ENCODE assay signal across 1 cellular context in the genomic region with DNA sequence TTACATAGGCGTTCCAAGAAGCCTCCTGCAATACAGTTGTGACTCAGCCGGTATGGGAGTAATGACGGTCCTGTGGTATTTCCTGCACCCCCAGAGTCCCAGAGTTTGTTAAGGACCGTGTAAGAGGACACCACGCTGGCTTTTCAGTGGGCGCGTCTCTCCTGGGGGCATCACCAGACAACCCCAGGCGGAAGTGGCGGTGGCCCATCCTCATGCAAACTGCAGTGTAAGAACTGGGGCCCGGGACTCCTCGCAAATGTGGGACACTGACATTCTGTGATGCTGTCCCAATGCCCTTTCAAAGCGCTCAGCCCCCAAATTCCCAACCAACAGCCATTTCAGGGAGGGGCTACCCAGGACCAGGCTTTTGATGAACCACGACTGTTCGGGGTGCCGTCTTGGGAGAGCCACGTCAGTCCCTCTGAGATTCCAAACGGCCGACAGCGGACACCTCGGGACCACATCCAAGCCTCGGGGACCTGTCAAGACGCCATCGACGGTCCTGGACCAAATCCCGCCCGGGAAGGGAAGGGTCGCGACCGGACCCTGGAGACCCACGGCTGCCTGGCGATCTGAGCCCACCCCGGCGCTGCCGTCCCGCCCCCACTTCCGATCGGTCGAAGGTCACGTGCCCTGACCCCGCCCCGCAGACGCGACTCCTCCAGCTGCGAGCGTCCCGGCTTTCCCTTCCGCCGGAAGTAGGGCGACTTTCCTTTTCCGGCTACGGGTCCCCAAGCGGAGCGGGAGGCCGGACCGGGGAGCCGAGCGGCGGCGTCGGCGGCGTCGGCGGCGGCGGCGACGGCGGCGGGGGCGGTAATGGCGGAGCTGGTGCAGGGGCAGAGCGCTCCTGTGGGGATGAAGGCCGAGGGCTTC.
A peak's percentile ranks its signal among the peaks of the same experiment; 100 is the strongest.
TF ChIP-seq lines count a peak whose summit lies in the region.

A gene with protein sequence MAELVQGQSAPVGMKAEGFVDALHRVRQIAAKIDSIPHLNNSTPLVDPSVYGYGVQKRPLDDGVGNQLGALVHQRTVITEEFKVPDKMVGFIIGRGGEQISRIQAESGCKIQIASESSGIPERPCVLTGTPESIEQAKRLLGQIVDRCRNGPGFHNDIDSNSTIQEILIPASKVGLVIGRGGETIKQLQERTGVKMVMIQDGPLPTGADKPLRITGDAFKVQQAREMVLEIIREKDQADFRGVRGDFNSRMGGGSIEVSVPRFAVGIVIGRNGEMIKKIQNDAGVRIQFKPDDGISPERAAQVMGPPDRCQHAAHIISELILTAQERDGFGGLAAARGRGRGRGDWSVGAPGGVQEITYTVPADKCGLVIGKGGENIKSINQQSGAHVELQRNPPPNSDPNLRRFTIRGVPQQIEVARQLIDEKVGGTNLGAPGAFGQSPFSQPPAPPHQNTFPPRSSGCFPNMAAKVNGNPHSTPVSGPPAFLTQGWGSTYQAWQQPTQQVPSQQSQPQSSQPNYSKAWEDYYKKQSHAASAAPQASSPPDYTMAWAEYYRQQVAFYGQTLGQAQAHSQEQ (plus strand): TSS at position 713 of the 873 bp plus-strand sequence. CDS start 104 bp downstream, at position 817.

TF ChIP-seq in HepG2, 621 proteins besides CTCF, POLR2A, EP300 and RAD21 (continued from another document and continues in another):
- peak; percentile 44 for TF ChIP-seq ZEB1 (IDR thresholded peaks at IDR 0.05; ENCODE audit: insufficient replicate concordance, low read depth)
- TF ChIP-seq, protein P1, sequence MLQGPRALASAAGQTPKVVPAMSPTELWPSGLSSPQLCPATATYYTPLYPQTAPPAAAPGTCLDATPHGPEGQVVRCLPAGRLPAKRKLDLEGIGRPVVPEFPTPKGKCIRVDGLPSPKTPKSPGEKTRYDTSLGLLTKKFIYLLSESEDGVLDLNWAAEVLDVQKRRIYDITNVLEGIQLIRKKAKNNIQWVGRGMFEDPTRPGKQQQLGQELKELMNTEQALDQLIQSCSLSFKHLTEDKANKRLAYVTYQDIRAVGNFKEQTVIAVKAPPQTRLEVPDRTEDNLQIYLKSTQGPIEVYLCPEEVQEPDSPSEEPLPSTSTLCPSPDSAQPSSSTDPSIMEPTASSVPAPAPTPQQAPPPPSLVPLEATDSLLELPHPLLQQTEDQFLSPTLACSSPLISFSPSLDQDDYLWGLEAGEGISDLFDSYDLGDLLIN (CRISPR knock-in tag; IDR thresholded peaks at IDR 0.05; ENCODE audit: borderline replicate concordance) = no peak
- no peak for TF ChIP-seq SMARCC2 (IDR thresholded peaks at IDR 0.05)
- TF ChIP-seq, protein P2, sequence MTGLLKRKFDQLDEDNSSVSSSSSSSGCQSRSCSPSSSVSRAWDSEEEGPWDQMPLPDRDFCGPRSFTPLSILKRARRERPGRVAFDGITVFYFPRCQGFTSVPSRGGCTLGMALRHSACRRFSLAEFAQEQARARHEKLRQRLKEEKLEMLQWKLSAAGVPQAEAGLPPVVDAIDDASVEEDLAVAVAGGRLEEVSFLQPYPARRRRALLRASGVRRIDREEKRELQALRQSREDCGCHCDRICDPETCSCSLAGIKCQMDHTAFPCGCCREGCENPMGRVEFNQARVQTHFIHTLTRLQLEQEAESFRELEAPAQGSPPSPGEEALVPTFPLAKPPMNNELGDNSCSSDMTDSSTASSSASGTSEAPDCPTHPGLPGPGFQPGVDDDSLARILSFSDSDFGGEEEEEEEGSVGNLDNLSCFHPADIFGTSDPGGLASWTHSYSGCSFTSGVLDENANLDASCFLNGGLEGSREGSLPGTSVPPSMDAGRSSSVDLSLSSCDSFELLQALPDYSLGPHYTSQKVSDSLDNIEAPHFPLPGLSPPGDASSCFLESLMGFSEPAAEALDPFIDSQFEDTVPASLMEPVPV (CRISPR knock-in tag; IDR thresholded peaks at IDR 0.05) = no peak
- TF ChIP-seq, protein P3, sequence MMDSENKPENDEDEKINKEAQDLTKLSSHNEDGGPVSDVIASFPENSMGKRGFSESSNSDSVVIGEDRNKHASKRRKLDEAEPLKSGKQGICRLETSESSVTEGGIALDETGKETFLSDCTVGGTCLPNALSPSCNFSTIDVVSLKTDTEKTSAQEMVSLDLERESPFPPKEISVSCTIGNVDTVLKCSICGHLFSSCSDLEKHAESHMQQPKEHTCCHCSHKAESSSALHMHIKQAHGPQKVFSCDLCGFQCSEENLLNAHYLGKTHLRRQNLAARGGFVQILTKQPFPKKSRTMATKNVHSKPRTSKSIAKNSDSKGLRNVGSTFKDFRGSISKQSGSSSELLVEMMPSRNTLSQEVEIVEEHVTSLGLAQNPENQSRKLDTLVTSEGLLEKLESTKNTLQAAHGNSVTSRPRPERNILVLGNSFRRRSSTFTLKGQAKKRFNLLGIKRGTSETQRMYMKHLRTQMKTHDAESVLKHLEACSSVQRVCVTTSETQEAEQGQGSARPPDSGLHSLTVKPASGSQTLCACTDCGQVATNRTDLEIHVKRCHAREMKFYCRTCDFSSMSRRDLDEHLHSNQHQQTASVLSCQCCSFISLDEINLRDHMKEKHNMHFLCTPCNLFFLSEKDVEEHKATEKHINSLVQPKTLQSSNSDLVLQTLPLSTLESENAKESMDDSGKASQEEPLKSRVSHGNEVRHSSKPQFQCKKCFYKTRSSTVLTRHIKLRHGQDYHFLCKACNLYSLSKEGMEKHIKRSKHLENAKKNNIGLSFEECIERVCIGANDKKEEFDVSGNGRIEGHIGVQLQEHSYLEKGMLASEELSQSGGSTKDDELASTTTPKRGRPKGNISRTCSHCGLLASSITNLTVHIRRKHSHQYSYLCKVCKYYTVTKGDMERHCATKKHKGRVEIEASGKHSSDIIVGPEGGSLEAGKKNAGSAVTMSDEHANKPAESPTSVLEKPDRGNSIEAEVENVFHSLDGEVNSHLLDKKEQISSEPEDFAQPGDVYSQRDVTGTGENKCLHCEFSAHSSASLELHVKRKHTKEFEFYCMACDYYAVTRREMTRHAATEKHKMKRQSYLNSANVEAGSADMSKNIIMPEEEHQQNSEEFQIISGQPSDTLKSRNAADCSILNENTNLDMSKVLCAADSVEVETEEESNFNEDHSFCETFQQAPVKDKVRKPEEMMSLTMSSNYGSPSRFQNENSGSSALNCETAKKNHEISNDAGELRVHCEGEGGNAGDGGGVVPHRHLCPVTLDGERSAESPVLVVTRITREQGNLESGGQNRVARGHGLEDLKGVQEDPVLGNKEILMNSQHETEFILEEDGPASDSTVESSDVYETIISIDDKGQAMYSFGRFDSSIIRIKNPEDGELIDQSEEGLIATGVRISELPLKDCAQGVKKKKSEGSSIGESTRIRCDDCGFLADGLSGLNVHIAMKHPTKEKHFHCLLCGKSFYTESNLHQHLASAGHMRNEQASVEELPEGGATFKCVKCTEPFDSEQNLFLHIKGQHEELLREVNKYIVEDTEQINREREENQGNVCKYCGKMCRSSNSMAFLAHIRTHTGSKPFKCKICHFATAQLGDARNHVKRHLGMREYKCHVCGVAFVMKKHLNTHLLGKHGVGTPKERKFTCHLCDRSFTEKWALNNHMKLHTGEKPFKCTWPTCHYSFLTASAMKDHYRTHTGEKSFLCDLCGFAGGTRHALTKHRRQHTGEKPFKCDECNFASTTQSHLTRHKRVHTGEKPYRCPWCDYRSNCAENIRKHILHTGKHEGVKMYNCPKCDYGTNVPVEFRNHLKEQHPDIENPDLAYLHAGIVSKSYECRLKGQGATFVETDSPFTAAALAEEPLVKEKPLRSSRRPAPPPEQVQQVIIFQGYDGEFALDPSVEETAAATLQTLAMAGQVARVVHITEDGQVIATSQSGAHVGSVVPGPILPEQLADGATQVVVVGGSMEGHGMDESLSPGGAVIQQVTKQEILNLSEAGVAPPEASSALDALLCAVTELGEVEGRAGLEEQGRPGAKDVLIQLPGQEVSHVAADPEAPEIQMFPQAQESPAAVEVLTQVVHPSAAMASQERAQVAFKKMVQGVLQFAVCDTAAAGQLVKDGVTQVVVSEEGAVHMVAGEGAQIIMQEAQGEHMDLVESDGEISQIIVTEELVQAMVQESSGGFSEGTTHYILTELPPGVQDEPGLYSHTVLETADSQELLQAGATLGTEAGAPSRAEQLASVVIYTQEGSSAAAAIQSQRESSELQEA (CRISPR knock-in tag; IDR thresholded peaks at IDR 0.05; ENCODE audit: not compliant biosample characterization) = no peak
- TF ChIP-seq, protein P4, sequence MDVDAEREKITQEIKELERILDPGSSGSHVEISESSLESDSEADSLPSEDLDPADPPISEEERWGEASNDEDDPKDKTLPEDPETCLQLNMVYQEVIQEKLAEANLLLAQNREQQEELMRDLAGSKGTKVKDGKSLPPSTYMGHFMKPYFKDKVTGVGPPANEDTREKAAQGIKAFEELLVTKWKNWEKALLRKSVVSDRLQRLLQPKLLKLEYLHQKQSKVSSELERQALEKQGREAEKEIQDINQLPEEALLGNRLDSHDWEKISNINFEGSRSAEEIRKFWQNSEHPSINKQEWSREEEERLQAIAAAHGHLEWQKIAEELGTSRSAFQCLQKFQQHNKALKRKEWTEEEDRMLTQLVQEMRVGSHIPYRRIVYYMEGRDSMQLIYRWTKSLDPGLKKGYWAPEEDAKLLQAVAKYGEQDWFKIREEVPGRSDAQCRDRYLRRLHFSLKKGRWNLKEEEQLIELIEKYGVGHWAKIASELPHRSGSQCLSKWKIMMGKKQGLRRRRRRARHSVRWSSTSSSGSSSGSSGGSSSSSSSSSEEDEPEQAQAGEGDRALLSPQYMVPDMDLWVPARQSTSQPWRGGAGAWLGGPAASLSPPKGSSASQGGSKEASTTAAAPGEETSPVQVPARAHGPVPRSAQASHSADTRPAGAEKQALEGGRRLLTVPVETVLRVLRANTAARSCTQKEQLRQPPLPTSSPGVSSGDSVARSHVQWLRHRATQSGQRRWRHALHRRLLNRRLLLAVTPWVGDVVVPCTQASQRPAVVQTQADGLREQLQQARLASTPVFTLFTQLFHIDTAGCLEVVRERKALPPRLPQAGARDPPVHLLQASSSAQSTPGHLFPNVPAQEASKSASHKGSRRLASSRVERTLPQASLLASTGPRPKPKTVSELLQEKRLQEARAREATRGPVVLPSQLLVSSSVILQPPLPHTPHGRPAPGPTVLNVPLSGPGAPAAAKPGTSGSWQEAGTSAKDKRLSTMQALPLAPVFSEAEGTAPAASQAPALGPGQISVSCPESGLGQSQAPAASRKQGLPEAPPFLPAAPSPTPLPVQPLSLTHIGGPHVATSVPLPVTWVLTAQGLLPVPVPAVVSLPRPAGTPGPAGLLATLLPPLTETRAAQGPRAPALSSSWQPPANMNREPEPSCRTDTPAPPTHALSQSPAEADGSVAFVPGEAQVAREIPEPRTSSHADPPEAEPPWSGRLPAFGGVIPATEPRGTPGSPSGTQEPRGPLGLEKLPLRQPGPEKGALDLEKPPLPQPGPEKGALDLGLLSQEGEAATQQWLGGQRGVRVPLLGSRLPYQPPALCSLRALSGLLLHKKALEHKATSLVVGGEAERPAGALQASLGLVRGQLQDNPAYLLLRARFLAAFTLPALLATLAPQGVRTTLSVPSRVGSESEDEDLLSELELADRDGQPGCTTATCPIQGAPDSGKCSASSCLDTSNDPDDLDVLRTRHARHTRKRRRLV (CRISPR knock-in tag; IDR thresholded peaks at IDR 0.05) = peak; percentile 53; the same call in 1 of the 2 replicates
- peak; percentile 88 for TF ChIP-seq PHF8 (CRISPR knock-in tag; IDR thresholded peaks at IDR 0.05)
- TF ChIP-seq NBN (conservative IDR thresholded peaks at IDR 0.05) = no peak
- TF ChIP-seq GZF1 (CRISPR knock-in tag; IDR thresholded peaks at IDR 0.05) = peak; percentile 42; the same call in 1 of the 2 replicates
- TF ChIP-seq ZNF570 (CRISPR knock-in tag; IDR thresholded peaks at IDR 0.05; ENCODE audit: borderline replicate concordance) = no peak
- no peak for TF ChIP-seq NFE2L1 (CRISPR knock-in tag; IDR thresholded peaks at IDR 0.05; ENCODE audit: borderline replicate concordance)
- no peak for TF ChIP-seq SSRP1 (CRISPR knock-in tag; IDR thresholded peaks at IDR 0.05)
- TF ChIP-seq ZNF232 (CRISPR knock-in tag; IDR thresholded peaks at IDR 0.05; ENCODE audit: borderline replicate concordance) = no peak
- no peak for TF ChIP-seq ZNF724P (CRISPR knock-in tag; IDR thresholded peaks at IDR 0.05; ENCODE audit: borderline replicate concordance)
- peak; percentile 53; the same call in 1 of the 2 replicates for TF ChIP-seq ZSCAN21 (CRISPR knock-in tag; IDR thresholded peaks at IDR 0.05; ENCODE audit: borderline replicate concordance)
- TF ChIP-seq, protein P5, sequence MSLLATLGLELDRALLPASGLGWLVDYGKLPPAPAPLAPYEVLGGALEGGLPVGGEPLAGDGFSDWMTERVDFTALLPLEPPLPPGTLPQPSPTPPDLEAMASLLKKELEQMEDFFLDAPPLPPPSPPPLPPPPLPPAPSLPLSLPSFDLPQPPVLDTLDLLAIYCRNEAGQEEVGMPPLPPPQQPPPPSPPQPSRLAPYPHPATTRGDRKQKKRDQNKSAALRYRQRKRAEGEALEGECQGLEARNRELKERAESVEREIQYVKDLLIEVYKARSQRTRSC (CRISPR knock-in tag; IDR thresholded peaks at IDR 0.05; ENCODE audit: low read depth) = peak; percentile 53; the same call in 1 of the 2 replicates
- TF ChIP-seq CCAR2 (optimal IDR thresholded peaks at IDR 0.05; ENCODE audit: low read depth, low read length) = no peak
- no peak for TF ChIP-seq NR1H2 (CRISPR knock-in tag; IDR thresholded peaks at IDR 0.05; ENCODE audit: borderline replicate concordance, low read depth)
- TF ChIP-seq MED8 (CRISPR knock-in tag; IDR thresholded peaks at IDR 0.05; ENCODE audit: insufficient replicate concordance) = peak; percentile 65
- peak; percentile 31; the same call in 1 of the 2 replicates for TF ChIP-seq FOSL2 (CRISPR knock-in tag; IDR thresholded peaks at IDR 0.05)
- no peak for TF ChIP-seq ZNF354B (CRISPR knock-in tag; IDR thresholded peaks at IDR 0.05)
- TF ChIP-seq DNMT3B (CRISPR knock-in tag; conservative IDR thresholded peaks at IDR 0.05) = no peak
- no peak for TF ChIP-seq ZNF746 (CRISPR knock-in tag; IDR thresholded peaks at IDR 0.05)
- TF ChIP-seq, protein P6, sequence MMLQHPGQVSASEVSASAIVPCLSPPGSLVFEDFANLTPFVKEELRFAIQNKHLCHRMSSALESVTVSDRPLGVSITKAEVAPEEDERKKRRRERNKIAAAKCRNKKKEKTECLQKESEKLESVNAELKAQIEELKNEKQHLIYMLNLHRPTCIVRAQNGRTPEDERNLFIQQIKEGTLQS (CRISPR knock-in tag; IDR thresholded peaks at IDR 0.05) = no peak; the same call in none of the 2 replicates
- peak; percentile 72 for TF ChIP-seq ERF (CRISPR knock-in tag; IDR thresholded peaks at IDR 0.05)
- peak; percentile 91 for TF ChIP-seq ZNF230 (CRISPR knock-in tag; IDR thresholded peaks at IDR 0.05)
- TF ChIP-seq, protein P7, sequence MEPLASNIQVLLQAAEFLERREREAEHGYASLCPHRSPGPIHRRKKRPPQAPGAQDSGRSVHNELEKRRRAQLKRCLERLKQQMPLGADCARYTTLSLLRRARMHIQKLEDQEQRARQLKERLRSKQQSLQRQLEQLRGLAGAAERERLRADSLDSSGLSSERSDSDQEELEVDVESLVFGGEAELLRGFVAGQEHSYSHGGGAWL (CRISPR knock-in tag; IDR thresholded peaks at IDR 0.05) = no peak
- TF ChIP-seq NRL (CRISPR knock-in tag; IDR thresholded peaks at IDR 0.05; ENCODE audit: borderline replicate concordance) = peak; percentile 69; the same call in 1 of the 2 replicates
- no peak for TF ChIP-seq ZNF264 (CRISPR knock-in tag; IDR thresholded peaks at IDR 0.05)
- TF ChIP-seq SMAD1 (CRISPR knock-in tag; IDR thresholded peaks at IDR 0.05; ENCODE audit: borderline replicate concordance, low read depth) = no peak
- peak; percentile 74 for TF ChIP-seq TAF1 (CRISPR knock-in tag; IDR thresholded peaks at IDR 0.05)
- TF ChIP-seq JARID2 (CRISPR knock-in tag; IDR thresholded peaks at IDR 0.05; ENCODE audit: insufficient replicate concordance) = peak; percentile 58
- TF ChIP-seq SETDB1 (CRISPR knock-in tag; IDR thresholded peaks at IDR 0.05; ENCODE audit: borderline replicate concordance) = no peak
- no peak for TF ChIP-seq NCOA2 (CRISPR knock-in tag; IDR thresholded peaks at IDR 0.05)
